Comparison of ENCODE assay signal across 8 cellular contexts in genomic region chr5:132962429-132962928, GRCh38. TPM values are rescaled to one million over a fixed set of nuclear protein-coding genes. Genes with fewer than 3 reads are reported as not detected.
A peak's percentile ranks its signal among the peaks of the same experiment; 100 is the strongest.
DNase-seq lines count a peak whose midpoint lies in the region; ATAC-seq and TF ChIP-seq lines count a peak whose summit lies in the region.

No MANE protein-coding gene starts in this region.

- intact Hi-C loops in left cardiac atrium (cut with DNase I), result loop anchor here in 1 of 2 donors (10.0 kb wide), 1 partner anchor 62 kb away; the partner anchor contains the start of gene ZCCHC10

- H3K27ac ChIP-seq in C4-2B (peak overlapping the region; percentile 98), adipose tissue (ENCODE audit: low read depth, low read length) (peak overlapping the region; percentile 24)

- H3K4me3 ChIP-seq in H7 (ENCODE audit: insufficient read depth, low read depth, low read length), result peak overlapping the region; percentile 81

- H3K27me3 ChIP-seq in H7 (ENCODE audit: control insufficient read depth, insufficient read depth, low read length), result no peaks in the 10 kb centered on the region

- 0 to 1% (median 1%) methylated on average over 18 of the region's 18 CpGs for WGBS in adipose tissue, 3 donors

- peak; percentile 31 to 38 for ATAC-seq in left cardiac atrium
- ATAC-seq in HG03095 (IDR thresholded peaks at IDR 0.05; ENCODE audit: unreplicated experiment), result no peak

- TF ChIP-seq CTCF in C4-2B (conservative IDR thresholded peaks at IDR 0.05), result no peak

- peak; percentile 45 for DNase-seq in H7
- DNase-seq in NCI-H774 (lab: John Stamatoyannopoulos, UW), result peak; percentile 33
- no peak for DNase-seq in left cardiac atrium
- DNase-seq in pons (ENCODE audit: low spot score), result peak; percentile 73
- no peak for DNase-seq in mesenteric fat pad (ENCODE audit: low spot score)

- H3K36me3 ChIP-seq in H7 (replicated peaks; ENCODE audit: control insufficient read depth, insufficient read depth, low read length), result no peaks in the 10 kb centered on the region

RNA-seq across cellular contexts. Expression of gene AFF4, which starts 1.0 kb away (rescaled TPM):
- total RNA-seq in H7 (2014; rRNA removed; shearing (Covaris generic)), result 25.1 and 40.9 TPM in 2 replicates
- 10 to 100 TPM in 2 of 3 donors, 1 to 10 TPM in 1; 8.6 to 18.0 (median 10.7) TPM for polyA plus RNA-seq in adipose tissue
- total RNA-seq in left cardiac atrium (10 to 100 TPM; 33.3 to 58.1 TPM), mesenteric fat pad (87.5 TPM)

Comparison
In these comparisons a context has a peak if more than half of its experiments do, and no peak if none do; other contexts are left out.
1. DNase-seq: peak in H7 (single experiment), NCI-H774 (single experiment) and pons (single experiment); none in left cardiac atrium (single experiment) and mesenteric fat pad (single experiment).